Comparison of ENCODE assay signal across 9 cellular contexts in the genomic region with DNA sequence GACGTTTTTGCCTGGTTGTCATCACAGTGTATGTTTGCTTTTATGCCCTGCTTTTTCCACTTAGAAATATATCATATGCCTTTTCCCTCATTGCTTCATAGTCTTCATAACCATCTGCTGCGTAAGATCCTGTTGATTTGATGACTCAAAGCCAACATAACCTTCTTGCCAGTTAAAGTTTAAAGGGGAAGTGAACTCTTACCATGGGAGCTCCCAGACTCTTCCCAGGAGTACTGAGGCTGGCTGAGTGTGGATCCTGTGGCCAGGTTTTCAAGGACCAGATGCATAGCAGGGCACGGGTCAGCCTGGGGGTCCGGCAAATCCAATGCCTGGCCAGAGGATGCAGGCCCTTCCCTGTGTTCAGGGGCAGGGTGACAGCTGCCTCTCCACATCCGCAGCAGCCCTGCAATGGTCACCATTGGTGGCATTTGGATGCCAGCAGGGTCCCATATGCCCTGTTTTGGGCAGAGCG. TPM values are rescaled to one million over a fixed set of nuclear protein-coding genes. Genes with fewer than 3 reads are reported as not detected.
DNase-seq lines count a peak whose midpoint lies in the region; ATAC-seq and TF ChIP-seq lines count a peak whose summit lies in the region.
"Had no signal": no experiment of that assay in that cellular context is flagged by ENCODE, and none has a peak within 500 bp of the region (broad histone marks: within the 10 kb centered on the region; RNA-seq: fewer than 3 reads in every experiment).

No MANE protein-coding gene starts in this region.

- DNase-seq in GF-D8 (lab: John Stamatoyannopoulos, UW), result peak; percentile 95
- DNase-seq in SJSA1 (ENCODE audit: low read depth in 1 of 2, low spot score in 2 of 2), result peak in 1 of 2 experiments; percentile 53
- peak; percentile 95 for DNase-seq in fibroblast of peridontal ligament (ENCODE audit: extremely low read depth)
- DNase-seq in gastrocnemius medialis, result no peak
- DNase-seq in NCI-H82 treated with DMSO at 0.1 percent for 48 hours (lab: John Stamatoyannopoulos, UW; ENCODE audit: unreplicated experiment), result no peak
- DNase-seq in NK-92 (lab: John Stamatoyannopoulos, UW; ENCODE audit: unreplicated experiment), result no peak
- DNase-seq in activated T-cell treated with anti-CD3 and anti-CD28 coated beads for 4 hours, result no peak
- DNase-seq: stimulated activated CD8-positive, alpha-beta memory T cell treated with anti-CD3 and anti-CD28 coated beads, Interleukin-4, amount 100 ng/mL, for 48 hours had no signal

- no peaks in the 10 kb centered on the region for H3K27me3 ChIP-seq in SJSA1 (replicated peaks)
- no peaks in the 10 kb centered on the region for H3K27me3 ChIP-seq in gastrocnemius medialis

- H3K36me3 ChIP-seq in SJSA1, result peaks cover 11% of the 10 kb centered on the region
- no peaks in the 10 kb centered on the region for H3K36me3 ChIP-seq in gastrocnemius medialis

- H3K4me3 ChIP-seq in SJSA1 (no peak overlapping the region), gastrocnemius medialis (no peak overlapping the region)

- H3K9me3 ChIP-seq in SJSA1 (replicated peaks), result no peaks in the 10 kb centered on the region; the same call in 1 of the 2 replicates
- H3K9me3 ChIP-seq in gastrocnemius medialis, result no peaks in the 10 kb centered on the region

- TF ChIP-seq CTCF in gastrocnemius medialis (IDR thresholded peaks at IDR 0.05 in 4 of 5, conservative IDR thresholded peaks at IDR 0.05 in 1 of 5), result no peak

- H3K4me1 ChIP-seq in SJSA1 (replicated peaks) (peaks cover 55% of the 10 kb centered on the region), gastrocnemius medialis (peaks cover 35 to 53% of the 10 kb centered on the region in 2 donors)

- ATAC-seq in gastrocnemius medialis, result peak; percentile 94 to 96
- no peak for ATAC-seq in HG03095 (IDR thresholded peaks at IDR 0.05; ENCODE audit: unreplicated experiment)

- no peak for TF ChIP-seq POLR2A in gastrocnemius medialis (IDR thresholded peaks at IDR 0.05)

- H3K27ac ChIP-seq in SJSA1 (peak overlapping the region; percentile 82), gastrocnemius medialis (peak overlapping the region; percentile 74 to 80 (median 77))

- intact Hi-C loops in gastrocnemius medialis (cut with DNase I; ENCODE audit: low total_unique reads), result loop anchor here (2.0 kb wide), 1 partner anchor 40 kb away; no protein-coding TSS in a partner anchor

- in situ Hi-C loops in gastrocnemius medialis (cut with MboI; ENCODE audit: low sequenced_read_pairs in 4 of 4), result no loop called here

RNA-seq across cellular contexts. Expression of gene SACM1L, which starts 42.0 kb away (rescaled TPM):
- 25.2 and 28.8 TPM in 2 replicates for total RNA-seq in SJSA1 (2014; rRNA removed; shearing (Covaris generic))
- total RNA-seq in gastrocnemius medialis, result 10 to 100 TPM in 2 of 4 donors, 1 to 10 TPM in 2; 7.7 to 28.7 (median 9.1) TPM

RNA-seq across cellular contexts. Expression of gene LIMD1, which starts 52.6 kb away (rescaled TPM):
- 5.3 and 11.0 TPM in 2 replicates for total RNA-seq in SJSA1 (2014; rRNA removed; shearing (Covaris generic))
- total RNA-seq in gastrocnemius medialis, result 10 to 100 TPM; 19.3 to 56.6 (median 27.1) TPM

Comparison
In these comparisons a context has a peak if more than half of its experiments do, and no peak if none do; other contexts are left out.
1. DNase-seq: peak in GF-D8 (single experiment) and fibroblast of peridontal ligament (single experiment); none in gastrocnemius medialis (0 of 2), NCI-H82 treated with DMSO at 0.1 percent for 48 hours (single experiment), NK-92 (single experiment) and activated T-cell treated with anti-CD3 and anti-CD28 coated beads for 4 hours (single experiment).